8 cellular contexts compared by ENCODE assay signal in genomic region chr1:201792534-201793305, GRCh38. TPM values are rescaled to one million over a fixed set of nuclear protein-coding genes. Genes with fewer than 3 reads are reported as not detected.
DNase-seq lines count a peak whose midpoint lies in the region; ATAC-seq and TF ChIP-seq lines count a peak whose summit lies in the region.

No MANE protein-coding gene starts in this region.

- TF ChIP-seq CTCF in GM12864 (IDR thresholded peaks at IDR 0.05; ENCODE audit: low read depth, low read length, missing control alignments) (peak; percentile 97), heart right ventricle (IDR thresholded peaks at IDR 0.05) (peak; percentile 93 to 97 (median 96)), psoas muscle (IDR thresholded peaks at IDR 0.05) (peak; percentile 92)

- 46 to 49% methylated on average over 9 of the region's 9 CpGs for WGBS in heart right ventricle, 2 donors
- 43 to 52% (median 46%) methylated on average over 9 of the region's 9 CpGs for WGBS in psoas muscle, 3 donors

- peaks cover 0 to 3% (median 0%) of the 10 kb centered on the region in 11 donors for H3K9me3 ChIP-seq in heart right ventricle
- no peaks in the 10 kb centered on the region for H3K9me3 ChIP-seq in psoas muscle

- H3K27ac ChIP-seq in heart right ventricle (peak overlapping the region; percentile 53 to 94 (median 82)), psoas muscle (peak overlapping the region; percentile 48)

- no peak overlapping the region for H3K4me3 ChIP-seq in GM12864 (ENCODE audit: low read depth, low read length)
- no peak overlapping the region for H3K4me3 ChIP-seq in heart right ventricle
- H3K4me3 ChIP-seq in psoas muscle, result no peak overlapping the region

- H3K36me3 ChIP-seq in heart right ventricle (peaks cover 0 to 100% (median 77%) of the 10 kb centered on the region in 9 donors), psoas muscle (ENCODE audit: insufficient read depth in 1 of 2, low read depth in 1 of 2) (peaks cover 0 to 26% of the 10 kb centered on the region in 2 donors)

- intact Hi-C loops in heart right ventricle (cut with DNase I) (loop anchor here (1.0 to 5.0 kb wide), 12 partner anchors 50 to 262 kb away; no protein-coding TSS in a partner anchor), psoas muscle (cut with DNase I) (loop anchor here (1.0 to 5.0 kb wide), 4 partner anchors 83 to 235 kb away; no protein-coding TSS in a partner anchor)

- H3K27me3 ChIP-seq in heart right ventricle, result no peaks in the 10 kb centered on the region
- peaks cover 0 to 12% (median 0%) of the 10 kb centered on the region in 3 donors for H3K27me3 ChIP-seq in psoas muscle (ENCODE audit: insufficient read depth in 3 of 3, low read length in 2 of 3)

- H3K4me1 ChIP-seq in heart right ventricle (peaks cover 41 to 74% (median 56%) of the 10 kb centered on the region in 9 donors), psoas muscle (peaks cover 19% of the 10 kb centered on the region)

- peak; percentile 79 to 87 (median 80) for ATAC-seq in heart right ventricle
- ATAC-seq in psoas muscle, result peak; percentile 89 to 94 (median 90)
- no peak for ATAC-seq in HG02571 (IDR thresholded peaks at IDR 0.05; ENCODE audit: unreplicated experiment)
- ATAC-seq in HG02798 (IDR thresholded peaks at IDR 0.05; ENCODE audit: poor library complexity, unreplicated experiment), result no peak

- DNase-seq in GM12864 (ENCODE audit: low read depth), result peak; percentile 26
- DNase-seq in NCI-H128 (lab: John Stamatoyannopoulos, UW; ENCODE audit: unreplicated experiment), result peak; percentile 69
- DNase-seq in SKM-1 treated with dmso at 0.1 percent for 144 hours (lab: John Stamatoyannopoulos, UW; ENCODE audit: unreplicated experiment), result peak; percentile 68
- peak; percentile 91 for DNase-seq in amniotic epithelial cell (ENCODE audit: low read depth)
- peak; percentile 56 to 86 for DNase-seq in heart right ventricle
- peak; percentile 57 to 78 for DNase-seq in psoas muscle

RNA-seq across cellular contexts. Expression of gene IPO9, which starts 36.2 kb away (rescaled TPM):
- total RNA-seq in heart right ventricle (10 to 100 TPM; 21.9 to 31.4 (median 27.2) TPM), psoas muscle (10 to 100 TPM; 20.1 to 26.9 (median 22.6) TPM)
- polyA plus RNA-seq in heart right ventricle (10 to 100 TPM; 12.0 to 12.9 TPM), psoas muscle (10 to 100 TPM in 1 of 3 donors, 1 to 10 TPM in 2; 6.6 to 12.1 (median 7.5) TPM)

Comparison
In these comparisons a context has a peak if more than half of its experiments do, and no peak if none do; other contexts are left out.
1. DNase-seq: peak in every context shown above with its lines; median percentile 91 in amniotic epithelial cell; 71 in heart right ventricle; 69 in NCI-H128; 68 in SKM-1 treated with dmso at 0.1 percent for 144 hours; 68 in psoas muscle; 26 in GM12864.
2. ATAC-seq: peak in heart right ventricle (8 of 8) and psoas muscle (4 of 4); none in HG02571 (single experiment) and HG02798 (single experiment).
3. Peak in every context shown above with its lines, with median percentiles within 50 percentile points of each other: CTCF ChIP-seq.